Comparison of ENCODE assay signal across 1 cellular context in genomic region chr7:1055084-1055450, GRCh38.
TF ChIP-seq lines count a peak whose summit lies in the region.

No MANE protein-coding gene starts in this region.

TF ChIP-seq in WTC11, 78 proteins besides CTCF, POLR2A, EP300 and RAD21 (continued from another document):
- no peak for TF ChIP-seq HMGXB4 (CRISPR knock-in tag; IDR thresholded peaks at IDR 0.05)
- no peak for TF ChIP-seq ZNF281 (CRISPR knock-in tag; IDR thresholded peaks at IDR 0.05)
- no peak for TF ChIP-seq NR2C2 (CRISPR knock-in tag; IDR thresholded peaks at IDR 0.05)
- no peak for TF ChIP-seq AR (CRISPR knock-in tag; IDR thresholded peaks at IDR 0.05)
- no peak for TF ChIP-seq E2F5 (CRISPR knock-in tag; IDR thresholded peaks at IDR 0.05)
- TF ChIP-seq MYBL2 (CRISPR knock-in tag; IDR thresholded peaks at IDR 0.05) = no peak
- TF ChIP-seq ZMAT4 (CRISPR knock-in tag; IDR thresholded peaks at IDR 0.05) = no peak
- no peak for TF ChIP-seq ATF1 (CRISPR knock-in tag; IDR thresholded peaks at IDR 0.05)
- no peak for TF ChIP-seq OVOL2 (CRISPR knock-in tag; IDR thresholded peaks at IDR 0.05; ENCODE audit: borderline replicate concordance)
- no peak for TF ChIP-seq ZNF138 (CRISPR knock-in tag; conservative IDR thresholded peaks at IDR 0.05)
